ENCODE assay signal across 29 cellular contexts in the genomic region with DNA sequence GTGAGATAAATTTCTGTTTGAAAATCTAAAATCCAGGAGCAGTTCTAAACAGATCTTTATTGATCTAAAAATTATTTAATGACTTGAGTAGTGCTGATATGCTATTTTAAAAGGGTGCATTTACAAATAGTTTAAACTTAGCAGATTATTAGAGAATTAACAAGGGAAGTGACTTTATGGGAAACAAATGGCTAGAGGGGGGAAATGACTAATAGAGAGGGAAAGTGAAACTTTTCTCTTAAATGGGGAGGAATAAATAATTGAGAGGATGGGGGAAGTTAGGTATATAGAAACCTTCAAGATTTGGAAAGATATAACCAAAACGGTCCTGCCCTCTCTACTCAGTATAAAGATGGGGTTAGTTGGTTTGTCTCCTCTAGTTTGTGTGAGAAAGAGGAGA.
"Had no signal": no experiment of that assay in that cellular context is flagged by ENCODE, and none has a peak within 500 bp of the region (broad histone marks: within the 10 kb centered on the region; RNA-seq: fewer than 3 reads in every experiment).

No MANE protein-coding gene starts in this region.

- H3K4me1 Mint-ChIP-seq: activated CD4-positive, alpha-beta T cell treated with anti-CD3 and anti-CD28 coated beads, Interleukin-2, amount 10 ng/mL, durations not matched to agents 24 days and 14 days; activated CD8-positive, alpha-beta memory T cell treated with anti-CD3 and anti-CD28 coated beads, Interleukin-2, amount 10 ng/mL, durations not matched to agents 7 days and 5 days; central memory CD8-positive, alpha-beta T cell had no signal

- DNase-seq: activated CD4-positive, alpha-beta memory T cell treated with anti-CD3 and anti-CD28 coated beads for 36 hours; activated CD4-positive, alpha-beta T cell treated with anti-CD3 and anti-CD28 coated beads for 36 hours; activated CD4-positive, alpha-beta T cell treated with anti-CD3 and anti-CD28 coated beads, Interleukin-2, amount 10 ng/mL, durations not matched to agents 24 days and 14 days; activated CD4-positive, CD25-positive, alpha-beta regulatory T cell; activated CD4-positive, CD25-positive, alpha-beta regulatory T cell treated with anti-CD3 and anti-CD28 coated beads, Interleukin-2, amount 50 U/mL, for 72 hours; activated CD8-positive, alpha-beta memory T cell treated with anti-CD3 and anti-CD28 coated beads, Interleukin-2, amount 10 ng/mL, durations not matched to agents 7 days and 5 days; activated CD8-positive, alpha-beta memory T cell treated with anti-CD3 and anti-CD28 coated beads, Interleukin-2, amount 50 U/mL, for 4 hours; activated CD8-positive, alpha-beta T cell treated with anti-CD3 and anti-CD28 coated beads, Interleukin-2, amount 10 ng/mL, durations not matched to agents 7 days and 5 days; activated effector memory CD4-positive, alpha-beta T cell treated with anti-CD3 and anti-CD28 coated beads, Interleukin-2, amount 50 U/mL, for 16 hours; activated naive CD4-positive, alpha-beta T cell treated with anti-CD3 and anti-CD28 coated beads for 36 hours; activated naive CD8-positive, alpha-beta T cell treated with anti-CD3 and anti-CD28 coated beads, Interleukin-2, amount 10 ng/mL, durations not matched to agents 7 days and 5 days; activated T-cell treated with anti-CD3 and anti-CD28 coated beads, Interleukin-2, amount 50 U/mL, for 1 hour; activated T-cell treated with anti-CD3 and anti-CD28 coated beads, Interleukin-2, amount 50 U/mL, for 48 hours; amniotic stem cell; brain microvascular endothelial cell; effector CD4-positive, alpha-beta T cell; effector memory CD8-positive, alpha-beta T cell; esophagus squamous epithelium; foreskin melanocyte; T-helper 1 cell; T-helper 17 cell; T1000 had no signal

- H3K27me3 Mint-ChIP-seq: activated CD4-positive, alpha-beta memory T cell treated with anti-CD3 and anti-CD28 coated beads for 36 hours; activated CD4-positive, alpha-beta T cell treated with anti-CD3 and anti-CD28 coated beads for 36 hours; activated CD4-positive, alpha-beta T cell treated with anti-CD3 and anti-CD28 coated beads, Interleukin-2, amount 10 ng/mL, durations not matched to agents 24 days and 14 days; activated CD8-positive, alpha-beta memory T cell treated with anti-CD3 and anti-CD28 coated beads, Interleukin-2, amount 10 ng/mL, durations not matched to agents 7 days and 5 days; activated naive CD4-positive, alpha-beta T cell treated with anti-CD3 and anti-CD28 coated beads, Interleukin-2, amount 50 U/mL, for 24 hours; activated naive CD8-positive, alpha-beta T cell treated with anti-CD3 and anti-CD28 coated beads, Interleukin-2, amount 10 ng/mL, durations not matched to agents 7 days and 5 days; T-helper 17 cell had no signal

- H3K9me3 Mint-ChIP-seq: activated CD4-positive, alpha-beta memory T cell treated with anti-CD3 and anti-CD28 coated beads for 36 hours; activated naive CD4-positive, alpha-beta T cell treated with anti-CD3 and anti-CD28 coated beads for 36 hours; activated naive CD4-positive, alpha-beta T cell treated with anti-CD3 and anti-CD28 coated beads, Interleukin-2, amount 50 U/mL, for 24 hours; activated T-helper 1 cell treated with anti-CD3 and anti-CD28 coated beads, Interleukin-12 subunit alpha, Interleukin-12 subunit beta, Interleukin-2, Interleukin-4 antibody, amounts not matched to agents 30 ng/mL and 10 ng/mL and 1 ng/mL, durations not matched to agents 14 hours and 24 hours and 36 hours; activated T-helper 2 cell treated with anti-CD3 and anti-CD28 coated beads, Interferon-gamma antibody, Interleukin-2, Interleukin-4, amounts not matched to agents 10 μg/mL and 5 μg/mL and 100 μg/mL, durations not matched to agents 14 hours and 24 hours and 36 hours; central memory CD8-positive, alpha-beta T cell; dendritic cell treated with granulocyte-macrophage colony-stimulating factor and Interleukin-4, amounts not matched to agents 40 ng/mL and 50 ng/mL, for 4 days; effector memory CD8-positive, alpha-beta T cell; T-helper 2 cell treated with Interferon-gamma antibody and Interleukin-4, amounts not matched to agents 5 μg/mL and 100 μg/mL, for 36 hours had no signal

- H3K4me3 Mint-ChIP-seq: activated CD4-positive, alpha-beta memory T cell treated with anti-CD3 and anti-CD28 coated beads for 36 hours; activated CD4-positive, alpha-beta T cell treated with anti-CD3 and anti-CD28 coated beads for 36 hours; activated CD4-positive, alpha-beta T cell treated with anti-CD3 and anti-CD28 coated beads, Interleukin-2, amount 10 ng/mL, durations not matched to agents 24 days and 14 days; activated CD8-positive, alpha-beta memory T cell treated with anti-CD3 and anti-CD28 coated beads, Interleukin-2, amount 10 ng/mL, durations not matched to agents 7 days and 5 days; activated CD8-positive, alpha-beta T cell treated with anti-CD3 and anti-CD28 coated beads, Interleukin-2, amount 10 ng/mL, durations not matched to agents 7 days and 5 days; activated naive CD4-positive, alpha-beta T cell treated with anti-CD3 and anti-CD28 coated beads for 36 hours; activated naive CD4-positive, alpha-beta T cell treated with anti-CD3 and anti-CD28 coated beads, Interleukin-2, amount 50 U/mL, for 24 hours; activated naive CD8-positive, alpha-beta T cell treated with anti-CD3 and anti-CD28 coated beads, Interleukin-2, amount 10 ng/mL, durations not matched to agents 7 days and 5 days; activated T-helper 1 cell treated with anti-CD3 and anti-CD28 coated beads, Interleukin-12 subunit alpha, Interleukin-12 subunit beta, Interleukin-2, Interleukin-4 antibody, amounts not matched to agents 30 ng/mL and 10 ng/mL and 1 ng/mL, durations not matched to agents 14 hours and 24 hours and 36 hours; central memory CD8-positive, alpha-beta T cell; dendritic cell treated with granulocyte-macrophage colony-stimulating factor and Interleukin-4, amounts not matched to agents 40 ng/mL and 50 ng/mL, for 4 days; effector memory CD8-positive, alpha-beta T cell; T-helper 17 cell; T-helper 2 cell treated with Interferon-gamma antibody and Interleukin-4, amounts not matched to agents 5 μg/mL and 100 μg/mL, for 36 hours had no signal

- ATAC-seq: activated CD4-positive, alpha-beta T cell treated with anti-CD3 and anti-CD28 coated beads for 36 hours; activated CD8-positive, alpha-beta memory T cell treated with anti-CD3 and anti-CD28 coated beads, Interleukin-2, amount 10 ng/mL, durations not matched to agents 7 days and 5 days; activated CD8-positive, alpha-beta T cell treated with anti-CD3 and anti-CD28 coated beads, Interleukin-2, amount 10 ng/mL, durations not matched to agents 7 days and 5 days; effector memory CD8-positive, alpha-beta T cell; gastroesophageal sphincter; T-helper 17 cell had no signal

- H3K27ac Mint-ChIP-seq: activated CD4-positive, alpha-beta memory T cell treated with anti-CD3 and anti-CD28 coated beads for 36 hours; activated CD4-positive, alpha-beta T cell treated with anti-CD3 and anti-CD28 coated beads for 36 hours; activated CD4-positive, alpha-beta T cell treated with anti-CD3 and anti-CD28 coated beads, Interleukin-2, amount 10 ng/mL, durations not matched to agents 24 days and 14 days; activated CD8-positive, alpha-beta memory T cell treated with anti-CD3 and anti-CD28 coated beads, Interleukin-2, amount 10 ng/mL, durations not matched to agents 7 days and 5 days; activated CD8-positive, alpha-beta T cell treated with anti-CD3 and anti-CD28 coated beads, Interleukin-2, amount 10 ng/mL, durations not matched to agents 7 days and 5 days; activated naive CD4-positive, alpha-beta T cell treated with anti-CD3 and anti-CD28 coated beads for 36 hours; activated naive CD4-positive, alpha-beta T cell treated with anti-CD3 and anti-CD28 coated beads, Interleukin-2, amount 50 U/mL, for 24 hours; activated naive CD8-positive, alpha-beta T cell treated with anti-CD3 and anti-CD28 coated beads, Interleukin-2, amount 10 ng/mL, durations not matched to agents 7 days and 5 days; activated T-helper 1 cell treated with anti-CD3 and anti-CD28 coated beads, Interleukin-12 subunit alpha, Interleukin-12 subunit beta, Interleukin-2, Interleukin-4 antibody, amounts not matched to agents 30 ng/mL and 10 ng/mL and 1 ng/mL, durations not matched to agents 14 hours and 24 hours and 36 hours; activated T-helper 2 cell treated with anti-CD3 and anti-CD28 coated beads, Interferon-gamma antibody, Interleukin-2, Interleukin-4, amounts not matched to agents 10 μg/mL and 5 μg/mL and 100 μg/mL, durations not matched to agents 14 hours and 24 hours and 36 hours; dendritic cell treated with granulocyte-macrophage colony-stimulating factor and Interleukin-4, amounts not matched to agents 40 ng/mL and 50 ng/mL, for 4 days; effector memory CD8-positive, alpha-beta T cell; T-helper 17 cell; T-helper 2 cell treated with Interferon-gamma antibody and Interleukin-4, amounts not matched to agents 5 μg/mL and 100 μg/mL, for 36 hours had no signal

- H3K36me3 Mint-ChIP-seq: activated CD4-positive, alpha-beta memory T cell treated with anti-CD3 and anti-CD28 coated beads for 36 hours; activated CD8-positive, alpha-beta memory T cell treated with anti-CD3 and anti-CD28 coated beads, Interleukin-2, amount 10 ng/mL, durations not matched to agents 7 days and 5 days; activated naive CD4-positive, alpha-beta T cell treated with anti-CD3 and anti-CD28 coated beads, Interleukin-2, amount 50 U/mL, for 24 hours; activated naive CD8-positive, alpha-beta T cell treated with anti-CD3 and anti-CD28 coated beads, Interleukin-2, amount 10 ng/mL, durations not matched to agents 7 days and 5 days had no signal
